Comparison of ENCODE assay signal across 21 cellular contexts in the genomic region with DNA sequence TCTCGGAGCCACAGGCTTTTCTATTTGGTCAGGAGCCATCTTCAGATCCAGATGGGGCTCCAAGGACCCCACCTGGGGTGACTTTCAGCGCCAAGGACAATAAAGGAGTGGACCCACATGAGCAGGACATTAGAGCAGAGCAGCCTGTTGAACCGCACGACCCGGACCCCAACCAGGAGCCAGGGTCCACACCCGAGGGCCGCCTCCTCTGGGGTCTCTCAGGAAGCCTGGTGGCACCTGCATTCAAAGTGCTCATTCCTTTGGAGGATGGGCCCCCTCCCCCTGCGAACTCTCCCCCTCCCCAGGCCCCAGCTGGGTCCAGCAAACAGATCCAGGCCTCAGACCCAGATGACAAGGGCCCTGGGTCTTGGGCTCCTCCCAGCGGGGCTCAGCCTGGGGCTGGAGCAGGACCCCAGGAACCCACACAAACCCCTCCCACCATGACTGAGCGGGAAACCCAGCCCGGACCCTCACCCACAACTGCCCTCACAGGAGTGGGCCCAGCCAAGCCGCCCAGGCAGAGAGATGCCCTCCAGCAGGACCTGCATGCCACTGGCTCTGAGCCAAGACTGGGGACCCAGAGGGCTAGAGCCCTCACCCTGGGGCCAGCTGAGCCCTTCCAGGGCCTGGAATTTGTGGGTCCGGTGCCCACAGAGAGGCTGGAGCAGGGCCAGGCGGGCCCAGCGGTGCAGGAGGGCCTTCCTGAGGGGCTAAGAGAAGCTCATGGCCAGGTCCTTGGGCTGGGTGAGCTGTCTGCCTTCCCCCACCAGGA. TPM values are rescaled to one million over a fixed set of nuclear protein-coding genes. Genes with fewer than 3 reads are reported as not detected.
DNase-seq lines count a peak whose midpoint lies in the region; ATAC-seq and TF ChIP-seq lines count a peak whose summit lies in the region.
"Had no signal": no experiment of that assay in that cellular context is flagged by ENCODE, and none has a peak within 500 bp of the region (broad histone marks: within the 10 kb centered on the region; RNA-seq: fewer than 3 reads in every experiment).

No MANE protein-coding gene starts in this region.

- H3K4me2 ChIP-seq in neuronal stem cell (ENCODE audit: insufficient read depth, low read length, poor library complexity, severe bottlenecking) = no peak overlapping the region

- peak overlapping the region; percentile 53 for H3K4ac ChIP-seq in neuronal stem cell (ENCODE audit: low read length)

- DNase-seq in DMS79 treated with DMSO at 0.1 percent for 48 hours (lab: John Stamatoyannopoulos, UW) = peak; percentile 70
- DNase-seq in NCI-H69 (lab: John Stamatoyannopoulos, UW) = peak; percentile 50
- DNase-seq in neuronal stem cell (ENCODE audit: low spot score) = no peak
- peak; percentile 10 to 19 for DNase-seq in thyroid gland
- DNase-seq in GM19238 (ENCODE audit: insufficient read length, low spot score) = no peak
- DNase-seq: CD8-positive, alpha-beta T cell; DND-41; GM23248; Kasumi-1; NCI-H1105; NCI-H1694; NCI-H2107; NCI-H2227 treated with DMSO at 0.1 percent for 48 hours; NCI-H524 treated with DMSO at 0.1 percent for 48 hours; NK-92 treated with Interleukin-12 subunit alpha and Interleukin-12 subunit beta, amount 100 ng/mL, for 24 hours; OCI-M1 had no signal

- H3K27me3 ChIP-seq in neuronal stem cell (ENCODE audit: control insufficient read depth in 3 of 3, insufficient read depth in 3 of 3, low read depth in 1 of 3, low read length in 3 of 3) = peaks cover 0 to 30% (median 0%) of the 10 kb centered on the region in 3 experiments
- H3K27me3 ChIP-seq in thyroid gland = no peaks in the 10 kb centered on the region

- H3K23ac ChIP-seq in neuronal stem cell (ENCODE audit: low read depth, low read length, poor library complexity) = peak overlapping the region; percentile 51

- peak overlapping the region; percentile 95 for H2AK5ac ChIP-seq in neuronal stem cell (ENCODE audit: low read depth, low read length)

- no peak for TF ChIP-seq CTCF in thyroid gland (IDR thresholded peaks at IDR 0.05)

- H2BK120ac ChIP-seq in neuronal stem cell (ENCODE audit: low read depth, low read length) = peak overlapping the region; percentile 87

- H3K27ac ChIP-seq in neuronal stem cell (replicated peaks; ENCODE audit: low read length) (no peak overlapping the region), thyroid gland (no peak overlapping the region)
- H3K27ac ChIP-seq: GM23248 had no signal

- H3K9ac ChIP-seq in neuronal stem cell (ENCODE audit: low read depth, low read length, poor library complexity) = no peak overlapping the region
- H3K9ac ChIP-seq: GM23248 had no signal

- H3K18ac ChIP-seq in neuronal stem cell (ENCODE audit: low read length) = peak overlapping the region; percentile 71

- intact Hi-C loops in thyroid gland (cut with DNase I) = loop anchor here (5.0 to 10.0 kb wide), 2 partner anchors 36 to 97 kb away; no protein-coding TSS in a partner anchor

- H2BK15ac ChIP-seq in neuronal stem cell (ENCODE audit: low read length) = peak overlapping the region; percentile 87

- H2BK12ac ChIP-seq in neuronal stem cell (ENCODE audit: low read length) = peak overlapping the region; percentile 84

- no peaks in the 10 kb centered on the region for H3K36me3 ChIP-seq in neuronal stem cell (replicated peaks in 1 of 2; ENCODE audit: control insufficient read depth in 2 of 2, insufficient read depth in 2 of 2, low read length in 2 of 2)
- H3K36me3 ChIP-seq in thyroid gland = no peaks in the 10 kb centered on the region

- no peaks in the 10 kb centered on the region for H3K9me3 ChIP-seq in neuronal stem cell (replicated peaks in 1 of 2; ENCODE audit: control insufficient read depth in 2 of 2, insufficient read depth in 1 of 2, low read depth in 1 of 2, low read length in 2 of 2)
- no peaks in the 10 kb centered on the region for H3K9me3 ChIP-seq in thyroid gland

- no peak for ATAC-seq in HG03432 (IDR thresholded peaks at IDR 0.05; ENCODE audit: unreplicated experiment)
- ATAC-seq in HG03139 (IDR thresholded peaks at IDR 0.05; ENCODE audit: unreplicated experiment) = no peak
- ATAC-seq: CD8-positive, alpha-beta T cell; HepG2 had no signal

- H2BK5ac ChIP-seq in neuronal stem cell (ENCODE audit: low read length) = peak overlapping the region; percentile 24

- H3K4me1 ChIP-seq in neuronal stem cell (ENCODE audit: control insufficient read depth in 2 of 2, insufficient read depth in 1 of 2, low read depth in 1 of 2, low read length in 2 of 2) = peaks cover 3 to 12% of the 10 kb centered on the region in 2 donors
- no peaks in the 10 kb centered on the region for H3K4me1 ChIP-seq in thyroid gland

- H3K79me1 ChIP-seq in neuronal stem cell (ENCODE audit: low read depth, low read length) = no peaks in the 10 kb centered on the region

- H4K8ac ChIP-seq in neuronal stem cell (ENCODE audit: low read depth, low read length) = peak overlapping the region; percentile 65

- H4K91ac ChIP-seq in neuronal stem cell (ENCODE audit: low read depth, low read length, poor library complexity) = no peak overlapping the region

- TF ChIP-seq POLR2A in thyroid gland (IDR thresholded peaks at IDR 0.05) = no peak

- WGBS in neuronal stem cell (ENCODE audit: extremely low coverage in 2 of 2, insufficient read length in 2 of 2, insufficient replicate concordance in 1 of 2), 2 donors = no CpG with 5 or more reads among the region's 15 CpGs
- 67 to 76% methylated on average over 3 to 9 of the region's 15 CpGs for WGBS in thyroid gland, 2 donors

- H3K4me3 ChIP-seq in neuronal stem cell (ENCODE audit: low read length in 2 of 2) (no peak overlapping the region), thyroid gland (replicated peaks in 1 of 3) (no peak overlapping the region)
- H3K4me3 ChIP-seq: GM12878, GM23248 had no signal

- H3K14ac ChIP-seq in neuronal stem cell (ENCODE audit: low read length) = no peak overlapping the region

- peak overlapping the region; percentile 62 for H2AFZ ChIP-seq in neuronal stem cell (ENCODE audit: low read length)
- H2AFZ ChIP-seq: GM23248 had no signal

RNA-seq across cellular contexts. Expression of gene RAB44, which starts 23.9 kb away (rescaled TPM):
- 0.01 TPM for polyA plus RNA-seq in neuronal stem cell (2013, experiment 1 of 2)
- 0.01 TPM for polyA plus RNA-seq in neuronal stem cell (2013, experiment 2 of 2)
- total RNA-seq in thyroid gland = under 1 TPM in 1 of 4 donors, not detected in 3; 0.11 TPM
- total RNA-seq: GM23248, HepG2, RPMI7951 had no signal
- polyA plus RNA-seq: GM23248, HepG2 had no signal

RNA-seq across cellular contexts. Expression of gene CDKN1A, which starts 43.0 kb away (rescaled TPM):
- polyA plus RNA-seq in neuronal stem cell (2013, experiment 1 of 2) = 54.0 TPM
- polyA plus RNA-seq in neuronal stem cell (2013, experiment 2 of 2) = 53.5 TPM
- 10 to 100 TPM; 41.0 to 64.5 (median 61.8) TPM for total RNA-seq in thyroid gland

Comparison
In these comparisons a context has a peak if more than half of its experiments do, and no peak if none do; other contexts are left out.
1. DNase-seq: peak in DMS79 treated with DMSO at 0.1 percent for 48 hours (single experiment), NCI-H69 (single experiment) and thyroid gland (2 of 2); none in neuronal stem cell (single experiment) and GM19238 (single experiment).